In genomic region chr18:51957001-51957400, GRCh38 we compare ENCODE assay signal across 22 cellular contexts.
"Had no signal": no experiment of that assay in that cellular context is flagged by ENCODE, and none has a peak within 500 bp of the region (broad histone marks: within the 10 kb centered on the region; RNA-seq: fewer than 3 reads in every experiment).

No MANE protein-coding gene starts in this region.

- H3K4me3 ChIP-seq: MG63, SJCRH30 had no signal

- H3K27me3 ChIP-seq: MG63, SJCRH30 had no signal

- ATAC-seq: HepG2, Panc1, Right ventricle myocardium inferior, SK-N-SH treated with all-trans-retinoic acid at 6 μM for 48 hours had no signal

- H3K27ac ChIP-seq: SJCRH30 had no signal

- DNase-seq: IMR-90, Karpas-422, KG1, MG63, NCI-H1092 treated with DMSO at 0.1 percent for 48 hours, NCI-H1436, NCI-H187, NCI-H2029, NCI-H2081 treated with DMSO at 0.1 percent for 48 hours, NCI-H2171, NCI-H226, NCI-H446, NCI-H510A, NCI-H524 treated with DMSO at 0.1 percent for 48 hours, NCI-H69, NCI-H774, SHP77 treated with DMSO at 0.1 percent for 48 hours, SJCRH30 had no signal

- H3K9me3 ChIP-seq: MG63, SJCRH30 had no signal

- H3K36me3 ChIP-seq: MG63, SJCRH30 had no signal
